In genomic region chr7:157096286-157097055, GRCh38 we compare ENCODE assay signal across 24 cellular contexts. TPM values are rescaled to one million over a fixed set of nuclear protein-coding genes. Genes with fewer than 3 reads are reported as not detected.
A peak's percentile ranks its signal among the peaks of the same experiment; 100 is the strongest.
DNase-seq lines count a peak whose midpoint lies in the region; ATAC-seq and TF ChIP-seq lines count a peak whose summit lies in the region.
"Had no signal": no experiment of that assay in that cellular context is flagged by ENCODE, and none has a peak within 500 bp of the region (broad histone marks: within the 10 kb centered on the region; RNA-seq: fewer than 3 reads in every experiment).

No MANE protein-coding gene starts in this region.

- H3K79me2 ChIP-seq in ACC112 (ENCODE audit: control insufficient read depth, insufficient read depth, low read length, unreplicated experiment) (no peaks in the 10 kb centered on the region), GM23248 (ENCODE audit: insufficient read depth) (no peaks in the 10 kb centered on the region)

- peak overlapping the region; percentile 57 for H3K4me2 ChIP-seq in GM23248 (ENCODE audit: unreplicated experiment)

- H2AFZ ChIP-seq in ACC112 (ENCODE audit: low read length, unreplicated experiment) (peak overlapping the region; percentile 38), GM23248 (peak overlapping the region; percentile 67)

- H3F3A ChIP-seq in GM23248 (ENCODE audit: insufficient read depth) = no peaks in the 10 kb centered on the region

- H3K27me3 ChIP-seq in ACC112 (ENCODE audit: insufficient read depth, low read length) (peaks cover 18% of the 10 kb centered on the region), GM23248 (replicated peaks; ENCODE audit: insufficient read depth) (peaks cover 21% of the 10 kb centered on the region; the same call in 1 of the 2 replicates)

- 5% methylated on average over 26 of the region's 26 CpGs for WGBS in GM23248 (ENCODE audit: low coverage in 1 of 2, low lambda C conversion rate in 2 of 2, missing lambda C conversion rate in 2 of 2), 2 experiments

- ATAC-seq in SK-N-SH treated with all-trans-retinoic acid at 6 μM for 48 hours (peak; percentile 40; the same call in 1 of the 3 replicates), HG02852 (IDR thresholded peaks at IDR 0.05; ENCODE audit: unreplicated experiment) (no peak), HG02623 (IDR thresholded peaks at IDR 0.05; ENCODE audit: unreplicated experiment) (no peak)
- ATAC-seq in activated T-cell treated with anti-CD3 and anti-CD28 coated beads, Interleukin-2, amount 50 U/mL, for 4 hours = no peak
- ATAC-seq: HCT116, left ventricle myocardium superior had no signal

- H3K36me3 ChIP-seq in ACC112 (ENCODE audit: insufficient read depth, low read length) = no peaks in the 10 kb centered on the region
- no peaks in the 10 kb centered on the region for H3K36me3 ChIP-seq in GM23248 (ENCODE audit: low read depth)
- H3K36me3 ChIP-seq: BE2C had no signal

- peaks cover 3% of the 10 kb centered on the region for H3K4me1 Mint-ChIP-seq in activated T-cell treated with anti-CD3 and anti-CD28 coated beads, Interleukin-2, amount 50 U/mL, for 4 hours (ENCODE audit: low read depth)

- H3K27me3 Mint-ChIP-seq in activated T-cell treated with anti-CD3 and anti-CD28 coated beads, Interleukin-2, amount 50 U/mL, for 4 hours (ENCODE audit: low read depth) = no peaks in the 10 kb centered on the region

- H3K9ac ChIP-seq in GM23248 = no peak overlapping the region

- no peaks in the 10 kb centered on the region for H3K9me3 ChIP-seq in GM23248 (ENCODE audit: low read depth)
- H3K9me3 ChIP-seq: BE2C had no signal

- no peaks in the 10 kb centered on the region for H3K36me3 Mint-ChIP-seq in activated T-cell treated with anti-CD3 and anti-CD28 coated beads, Interleukin-2, amount 50 U/mL, for 4 hours (ENCODE audit: insufficient read depth)
- H3K36me3 Mint-ChIP-seq: type B pancreatic cell had no signal

- H3K4me3 Mint-ChIP-seq in activated T-cell treated with anti-CD3 and anti-CD28 coated beads, Interleukin-2, amount 50 U/mL, for 4 hours = no peak overlapping the region
- H3K4me3 Mint-ChIP-seq: activated CD4-positive, alpha-beta T cell treated with anti-CD3 and anti-CD28 coated beads, Interleukin-2, amount 10 ng/mL, durations not matched to agents 7 days and 5 days; activated T-helper 1 cell treated with anti-CD3 and anti-CD28 coated beads, Interleukin-12 subunit alpha, Interleukin-12 subunit beta, Interleukin-2, Interleukin-4 antibody, amounts not matched to agents 30 ng/mL and 10 ng/mL and 1 ng/mL, durations not matched to agents 14 hours and 24 hours and 36 hours; type B pancreatic cell had no signal

- in situ Hi-C loops in GM23248 (cut with MboI) = no loop called here

- peak; percentile 31 for DNase-seq in GM23248
- peak; percentile 76 for DNase-seq in mesenteric fat pad (ENCODE audit: low spot score)
- DNase-seq in DMS79 treated with DMSO at 0.1 percent for 48 hours (lab: John Stamatoyannopoulos, UW) = no peak
- no peak for DNase-seq in activated T-cell treated with anti-CD3 and anti-CD28 coated beads, Interleukin-2, amount 50 U/mL, for 4 hours
- DNase-seq: activated CD4-positive, alpha-beta T cell treated with anti-CD3 and anti-CD28 coated beads, Interleukin-2, amount 10 ng/mL, durations not matched to agents 7 days and 5 days; activated naive CD4-positive, alpha-beta T cell treated with anti-CD3 and anti-CD28 coated beads, Interleukin-2, amount 50 U/mL, for 16 hours; BE2C; COR-L47; effector CD8-positive, alpha-beta T cell; foreskin melanocyte; hippocampal formation; left ventricle myocardium superior; NCI-H1417 treated with DMSO at 0.1 percent for 48 hours; NCI-H2171; NCI-H748 treated with DMSO at 0.1 percent for 48 hours had no signal

- H3K4me3 ChIP-seq in ACC112 (ENCODE audit: low read depth, low read length) (no peak overlapping the region), GM23248 (peak overlapping the region; percentile 55)
- H3K4me3 ChIP-seq: SK-N-MC had no signal

- no peaks in the 10 kb centered on the region for H3K9me2 ChIP-seq in GM23248 (ENCODE audit: insufficient read depth)

- H3K9me3 Mint-ChIP-seq in activated T-cell treated with anti-CD3 and anti-CD28 coated beads, Interleukin-2, amount 50 U/mL, for 4 hours = peaks cover 5% of the 10 kb centered on the region
- H3K9me3 Mint-ChIP-seq: activated T-helper 1 cell treated with anti-CD3 and anti-CD28 coated beads, Interleukin-12 subunit alpha, Interleukin-12 subunit beta, Interleukin-2, Interleukin-4 antibody, amounts not matched to agents 30 ng/mL and 10 ng/mL and 1 ng/mL, durations not matched to agents 14 hours and 24 hours and 36 hours; type B pancreatic cell had no signal

- no peaks in the 10 kb centered on the region for H4K20me1 ChIP-seq in GM23248 (ENCODE audit: insufficient read depth)

- H3K27ac ChIP-seq in ACC112 (ENCODE audit: low read depth, low read length) = no peak overlapping the region
- H3K27ac ChIP-seq in GM23248 = no peak overlapping the region
- H3K27ac ChIP-seq: SK-N-MC, VCaP had no signal

- no peaks in the 10 kb centered on the region for H3K4me1 ChIP-seq in ACC112 (ENCODE audit: control insufficient read depth, insufficient read depth, low read length, unreplicated experiment)
- H3K4me1 ChIP-seq in GM23248 (ENCODE audit: insufficient read depth) = no peaks in the 10 kb centered on the region
- H3K4me1 ChIP-seq: BE2C had no signal

TF ChIP-seq in SK-N-SH treated with all-trans-retinoic acid at 6 μM for 48 hours, 23 proteins besides CTCF, POLR2A, EP300 and RAD21:
- no peak for TF ChIP-seq CREB5 (CRISPR knock-in tag; IDR thresholded peaks at IDR 0.05; ENCODE audit: low read depth)
- no peak for TF ChIP-seq ZFP30 (CRISPR knock-in tag; IDR thresholded peaks at IDR 0.05)
- TF ChIP-seq BACH2 (CRISPR knock-in tag; IDR thresholded peaks at IDR 0.05; ENCODE audit: borderline replicate concordance) = no peak
- no peak for TF ChIP-seq TSHZ2 (CRISPR knock-in tag; IDR thresholded peaks at IDR 0.05)
- TF ChIP-seq ZNF8 (CRISPR knock-in tag; IDR thresholded peaks at IDR 0.05) = no peak
- TF ChIP-seq ZFP3 (CRISPR knock-in tag; IDR thresholded peaks at IDR 0.05) = no peak
- TF ChIP-seq ISL1 (CRISPR knock-in tag; IDR thresholded peaks at IDR 0.05) = no peak
- no peak for TF ChIP-seq ESRRG (CRISPR knock-in tag; IDR thresholded peaks at IDR 0.05)
- no peak for TF ChIP-seq SNAI2 (CRISPR knock-in tag; IDR thresholded peaks at IDR 0.05)
- TF ChIP-seq TCF4 (CRISPR knock-in tag; IDR thresholded peaks at IDR 0.05; ENCODE audit: borderline replicate concordance) = no peak
- TF ChIP-seq ZC3H10 (CRISPR knock-in tag; IDR thresholded peaks at IDR 0.05) = no peak
- no peak for TF ChIP-seq CSRNP3 (CRISPR knock-in tag; IDR thresholded peaks at IDR 0.05)
TF ChIP-seq in SK-N-SH treated with all-trans-retinoic acid at 6 μM for 48 hours: peak in this region for 0.

RNA-seq across cellular contexts. Expression of gene UBE3C, which starts 42.3 kb away (rescaled TPM):
- 92.4 and 92.7 TPM in 2 replicates for total RNA-seq in GM23248 (2014; rRNA removed; shearing (Covaris generic))
- 30.8 and 32.1 TPM in 2 replicates for polyA plus RNA-seq in GM23248 (2016; fragmentation: Nextera tagmentation; extraction: Ambion mirVana)
- total RNA-seq in mesenteric fat pad = 75.3 TPM
- total RNA-seq in activated T-cell treated with anti-CD3 and anti-CD28 coated beads, Interleukin-2, amount 50 U/mL, for 4 hours = 10 to 100 TPM; 94.2 to 95.7 (median 94.6) TPM

Comparison
In these comparisons a context has a peak if more than half of its experiments do, and no peak if none do; other contexts are left out.
1. DNase-seq: peak in GM23248 (single experiment) and mesenteric fat pad (single experiment); none in DMS79 treated with DMSO at 0.1 percent for 48 hours (single experiment) and activated T-cell treated with anti-CD3 and anti-CD28 coated beads, Interleukin-2, amount 50 U/mL, for 4 hours (single experiment).